ENCODE assay signal across 34 cellular contexts in the genomic region with DNA sequence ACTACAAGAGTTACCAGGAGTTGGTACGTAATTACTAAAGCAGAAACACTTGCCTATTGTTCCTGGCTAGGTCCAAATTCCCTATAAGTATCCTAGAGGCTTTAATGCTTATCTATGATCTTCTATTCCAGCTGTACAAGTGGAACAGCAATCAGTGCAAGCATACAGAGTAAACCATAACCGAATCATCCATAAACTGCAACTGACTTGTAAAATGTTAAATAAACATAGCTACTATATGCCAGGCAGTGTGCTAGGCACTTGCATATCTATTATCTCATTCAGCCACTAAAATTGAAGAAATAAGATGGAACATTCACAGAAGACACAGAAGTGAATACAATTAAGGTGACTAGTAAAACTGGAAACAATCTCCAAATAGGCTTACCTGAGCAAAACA.
"Had no signal": no experiment of that assay in that cellular context is flagged by ENCODE, and none has a peak within 500 bp of the region (broad histone marks: within the 10 kb centered on the region; RNA-seq: fewer than 3 reads in every experiment).

No MANE protein-coding gene starts in this region.

- H3K4me3 Mint-ChIP-seq: activated CD4-positive, alpha-beta T cell treated with anti-CD3 and anti-CD28 coated beads, Interleukin-2, amount 10 ng/mL, durations not matched to agents 24 days and 14 days; activated CD8-positive, alpha-beta T cell treated with anti-CD3 and anti-CD28 coated beads for 36 hours; activated naive CD4-positive, alpha-beta T cell treated with anti-CD3 and anti-CD28 coated beads, Interleukin-2, amount 10 ng/mL, durations not matched to agents 7 days and 5 days; activated naive CD8-positive, alpha-beta T cell; activated naive CD8-positive, alpha-beta T cell treated with anti-CD3 and anti-CD28 coated beads, Interleukin-2, amount 50 U/mL, for 24 hours had no signal

- H3K4me3 ChIP-seq: Peyer's patch, SJSA1 had no signal

- ATAC-seq: activated CD8-positive, alpha-beta T cell treated with anti-CD3 and anti-CD28 coated beads for 36 hours; activated naive CD8-positive, alpha-beta T cell treated with anti-CD3 and anti-CD28 coated beads, Interleukin-2, amount 50 U/mL, for 24 hours; PC-3 had no signal

- H3K27ac Mint-ChIP-seq: activated CD4-positive, alpha-beta T cell treated with anti-CD3 and anti-CD28 coated beads, Interleukin-2, amount 10 ng/mL, durations not matched to agents 24 days and 14 days; activated CD8-positive, alpha-beta T cell treated with anti-CD3 and anti-CD28 coated beads for 36 hours; activated naive CD4-positive, alpha-beta T cell treated with anti-CD3 and anti-CD28 coated beads, Interleukin-2, amount 10 ng/mL, durations not matched to agents 7 days and 5 days; activated naive CD8-positive, alpha-beta T cell; activated naive CD8-positive, alpha-beta T cell treated with anti-CD3 and anti-CD28 coated beads, Interleukin-2, amount 50 U/mL, for 24 hours had no signal

- H3K9me3 Mint-ChIP-seq: activated CD4-positive, alpha-beta T cell treated with anti-CD3 and anti-CD28 coated beads, Interleukin-2, amount 10 ng/mL, durations not matched to agents 24 days and 14 days; activated CD8-positive, alpha-beta T cell treated with anti-CD3 and anti-CD28 coated beads for 36 hours; activated naive CD4-positive, alpha-beta T cell treated with anti-CD3 and anti-CD28 coated beads, Interleukin-2, amount 10 ng/mL, durations not matched to agents 7 days and 5 days; activated naive CD8-positive, alpha-beta T cell treated with anti-CD3 and anti-CD28 coated beads, Interleukin-2, amount 50 U/mL, for 24 hours had no signal

- DNase-seq: activated CD4-positive, alpha-beta T cell treated with anti-CD3 and anti-CD28 coated beads, Interleukin-2, amount 10 ng/mL, durations not matched to agents 24 days and 14 days; activated CD4-positive, alpha-beta T cell treated with anti-CD3 and anti-CD28 coated beads, Interleukin-2, amount 50 U/mL, for 4 hours; activated CD8-positive, alpha-beta T cell treated with anti-CD3 and anti-CD28 coated beads for 36 hours; activated effector memory CD4-positive, alpha-beta T cell treated with Interleukin-2 at 50 U/mL for 16 hours; activated naive CD4-positive, alpha-beta T cell treated with anti-CD3 and anti-CD28 coated beads, Interleukin-2, amount 10 ng/mL, durations not matched to agents 7 days and 5 days; activated naive CD8-positive, alpha-beta T cell treated with anti-CD3 and anti-CD28 coated beads, Interleukin-2, amount 50 U/mL, for 24 hours; activated T-cell treated with anti-CD3 and anti-CD28 coated beads, Interleukin-2, amount 50 U/mL, for 1 hour; aorta; brain microvascular endothelial cell; central memory CD4-positive, alpha-beta T cell; Kasumi-1; KG1; MM.1S; MV-4-11; NCI-H1092; NCI-H1436 treated with DMSO at 0.1 percent for 48 hours; NCI-H1694 treated with DMSO at 0.1 percent for 48 hours; NCI-H2029; NCI-H2107; NCI-H2171; NCI-H446; NCI-H510A treated with DMSO at 0.1 percent for 48 hours; NCI-H526 treated with DMSO at 0.1 percent for 48 hours; NCI-H774; NK-92 treated with Interleukin-12 subunit alpha and Interleukin-12 subunit beta, amount 100 ng/mL, for 24 hours; PC-3; Peyer's patch; RPMI8226; SHP77 treated with DMSO at 0.1 percent for 48 hours; SW 1271; T-helper 1 cell; T1000 had no signal

- H3K4me1 Mint-ChIP-seq: activated naive CD4-positive, alpha-beta T cell treated with anti-CD3 and anti-CD28 coated beads, Interleukin-2, amount 10 ng/mL, durations not matched to agents 7 days and 5 days; activated naive CD8-positive, alpha-beta T cell treated with anti-CD3 and anti-CD28 coated beads, Interleukin-2, amount 50 U/mL, for 24 hours had no signal

- H3K27me3 Mint-ChIP-seq: activated CD4-positive, alpha-beta T cell treated with anti-CD3 and anti-CD28 coated beads, Interleukin-2, amount 10 ng/mL, durations not matched to agents 24 days and 14 days; activated CD8-positive, alpha-beta T cell treated with anti-CD3 and anti-CD28 coated beads for 36 hours; activated naive CD4-positive, alpha-beta T cell treated with anti-CD3 and anti-CD28 coated beads, Interleukin-2, amount 10 ng/mL, durations not matched to agents 7 days and 5 days; activated naive CD8-positive, alpha-beta T cell; activated naive CD8-positive, alpha-beta T cell treated with anti-CD3 and anti-CD28 coated beads, Interleukin-2, amount 50 U/mL, for 24 hours had no signal
